ENCODE assay signal across 8 cellular contexts in the genomic region with DNA sequence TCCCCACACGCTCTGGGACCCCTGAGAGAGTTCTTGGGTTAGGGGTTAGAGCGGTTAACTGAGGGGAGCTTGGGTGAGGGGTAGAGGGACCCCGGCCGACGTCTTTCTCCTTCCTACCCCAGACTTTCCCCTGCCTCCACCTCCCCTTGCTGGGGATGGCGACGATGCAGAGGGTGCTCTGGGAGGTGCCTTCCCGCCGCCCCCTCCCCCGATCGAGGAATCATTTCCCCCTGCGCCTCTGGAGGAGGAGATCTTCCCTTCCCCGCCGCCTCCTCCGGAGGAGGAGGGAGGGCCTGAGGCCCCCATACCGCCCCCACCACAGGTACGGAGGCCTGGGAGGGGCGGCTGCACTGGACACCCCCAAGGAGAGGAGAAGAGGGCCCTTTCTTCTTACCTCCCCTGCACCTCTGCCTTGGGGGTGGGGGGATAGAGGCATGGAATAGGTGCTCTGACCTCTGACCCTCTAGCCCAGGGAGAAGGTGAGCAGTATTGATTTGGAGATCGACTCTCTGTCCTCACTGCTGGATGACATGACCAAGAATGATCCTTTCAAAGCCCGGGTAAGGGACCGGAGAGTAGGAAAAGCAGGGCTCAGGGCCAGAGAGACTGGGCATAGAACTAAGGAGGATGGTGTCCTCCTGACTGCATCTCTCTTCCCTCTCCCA. TPM values are rescaled to one million over a fixed set of nuclear protein-coding genes. Genes with fewer than 3 reads are reported as not detected.
DNase-seq lines count a peak whose midpoint lies in the region; ATAC-seq and TF ChIP-seq lines count a peak whose summit lies in the region.

No MANE protein-coding gene starts in this region.

- POLR2A ChIA-PET in MCF 10A (lab: Yijun Ruan, JAX), result interaction anchor here (0.6 to 1.6 kb wide), 11 partner anchors 8 to 119 kb away, joined by 3 to 8 read pairs (median 4); partner anchors contain the start of gene GSTK1

- TF ChIP-seq EP300 in upper lobe of left lung (IDR thresholded peaks at IDR 0.05), result no peak

- TF ChIP-seq CTCF in MCF 10A (IDR thresholded peaks at IDR 0.05; ENCODE audit: unreplicated experiment) (no peak), upper lobe of left lung (IDR thresholded peaks at IDR 0.05) (no peak)

- CTCF ChIA-PET in activated naive CD4-positive, alpha-beta T cell treated with anti-CD3 and anti-CD28 coated beads, Interleukin-2, amount 10 ng/mL, durations not matched to agents 7 days and 5 days (lab: Charles Lee), result no interaction called here
- CTCF ChIA-PET in MCF 10A (lab: Yijun Ruan, JAX), result interaction anchor here (0.6 to 3.5 kb wide), 5 partner anchors 13 to 148 kb away, joined by 3 to 31 read pairs (median 3); no protein-coding TSS in a partner anchor

- peak overlapping the region; percentile 69 for H3K27ac Mint-ChIP-seq in activated naive CD4-positive, alpha-beta T cell treated with anti-CD3 and anti-CD28 coated beads, Interleukin-2, amount 10 ng/mL, durations not matched to agents 7 days and 5 days
- H3K27ac Mint-ChIP-seq in MCF 10A (ENCODE audit: low read depth, unreplicated experiment), result peak overlapping the region; percentile 29
- no peak overlapping the region for H3K27ac Mint-ChIP-seq in memory B cell

- no peak for TF ChIP-seq POLR2A in upper lobe of left lung (IDR thresholded peaks at IDR 0.05)

- intact Hi-C loops in MCF 10A (cut with micrococcal nuclease), result loop anchor here (5.0 kb wide), 1 partner anchor 520 kb away; the partner anchor contains the start of gene TCAF1

- H3K4me1 ChIP-seq in upper lobe of left lung, result peaks cover 60 to 84% (median 67%) of the 10 kb centered on the region in 4 donors

- DNase-seq in activated naive CD4-positive, alpha-beta T cell treated with anti-CD3 and anti-CD28 coated beads, Interleukin-2, amount 10 ng/mL, durations not matched to agents 7 days and 5 days, result no peak
- DNase-seq in activated naive CD4-positive, alpha-beta T cell treated with Interleukin-2 at 50 U/mL for 16 hours, result no peak
- DNase-seq in MCF 10A (ENCODE audit: unreplicated experiment) (no peak), memory B cell (ENCODE audit: low spot score in 2 of 2) (no peak), upper lobe of left lung (no peak), HUDEP-2 (lab: John Stamatoyannopoulos, UW; ENCODE audit: unreplicated experiment in 76 of 76) (no peak), NCI-H446 treated with DMSO at 0.1 percent for 48 hours (lab: John Stamatoyannopoulos, UW) (no peak)

- peak overlapping the region; percentile 67 for H3K4me3 Mint-ChIP-seq in activated naive CD4-positive, alpha-beta T cell treated with anti-CD3 and anti-CD28 coated beads, Interleukin-2, amount 10 ng/mL, durations not matched to agents 7 days and 5 days
- H3K4me3 Mint-ChIP-seq in MCF 10A (ENCODE audit: unreplicated experiment), result peak overlapping the region; percentile 77
- H3K4me3 Mint-ChIP-seq in memory B cell, result peak overlapping the region; percentile 57

- TSS peak; percentile 46 for BruUV-seq in MCF 10A (replicated peaks; lab: Mats Ljungman, UMichigan)

- ATAC-seq in memory B cell (ENCODE audit: low read depth) (no peak), upper lobe of left lung (ENCODE audit: low FRiP score in 2 of 2) (no peak), HG03354 (IDR thresholded peaks at IDR 0.05; ENCODE audit: poor library complexity, severe bottlenecking, unreplicated experiment) (no peak)

- H3K27ac ChIP-seq in upper lobe of left lung, result peak overlapping the region; percentile 97 to 99 (median 98)

- no peaks in the 10 kb centered on the region for H3K9me3 Mint-ChIP-seq in activated naive CD4-positive, alpha-beta T cell treated with anti-CD3 and anti-CD28 coated beads, Interleukin-2, amount 10 ng/mL, durations not matched to agents 7 days and 5 days
- no peaks in the 10 kb centered on the region for H3K9me3 Mint-ChIP-seq in MCF 10A (ENCODE audit: unreplicated experiment)
- H3K9me3 Mint-ChIP-seq in memory B cell, result no peaks in the 10 kb centered on the region

- H3K4me1 Mint-ChIP-seq in activated naive CD4-positive, alpha-beta T cell treated with anti-CD3 and anti-CD28 coated beads, Interleukin-2, amount 10 ng/mL, durations not matched to agents 7 days and 5 days, result peaks cover 25% of the 10 kb centered on the region
- H3K4me1 Mint-ChIP-seq in MCF 10A (ENCODE audit: insufficient read depth, unreplicated experiment) (peaks cover 30% of the 10 kb centered on the region), memory B cell (peaks cover 10% of the 10 kb centered on the region)

- H3K9me3 ChIP-seq in upper lobe of left lung, result no peaks in the 10 kb centered on the region

- H3K36me3 ChIP-seq in upper lobe of left lung, result peaks cover 0 to 22% (median 7%) of the 10 kb centered on the region in 4 donors

- H3K4me3 ChIP-seq in upper lobe of left lung, result peak overlapping the region; percentile 89 to 99 (median 95)

- H3K36me3 Mint-ChIP-seq in activated naive CD4-positive, alpha-beta T cell treated with anti-CD3 and anti-CD28 coated beads, Interleukin-2, amount 10 ng/mL, durations not matched to agents 7 days and 5 days, result peaks cover 7% of the 10 kb centered on the region
- H3K36me3 Mint-ChIP-seq in MCF 10A (ENCODE audit: insufficient read depth, unreplicated experiment) (peaks cover 16% of the 10 kb centered on the region), memory B cell (no peaks in the 10 kb centered on the region)

- WGBS in upper lobe of left lung, 2 donors, result 47 to 50% methylated on average over 7 to 21 of the region's 21 CpGs

- no peaks in the 10 kb centered on the region for H3K27me3 Mint-ChIP-seq in activated naive CD4-positive, alpha-beta T cell treated with anti-CD3 and anti-CD28 coated beads, Interleukin-2, amount 10 ng/mL, durations not matched to agents 7 days and 5 days
- no peaks in the 10 kb centered on the region for H3K27me3 Mint-ChIP-seq in MCF 10A (ENCODE audit: insufficient read depth, unreplicated experiment)
- no peaks in the 10 kb centered on the region for H3K27me3 Mint-ChIP-seq in memory B cell

- H3K27me3 ChIP-seq in upper lobe of left lung, result no peaks in the 10 kb centered on the region

RNA-seq across cellular contexts. Expression of gene ZYX, which starts 1.1 kb away (rescaled TPM):
- total RNA-seq in MCF 10A (2022) (168 and 260 TPM in 2 replicates), upper lobe of left lung (100 to 1,000 TPM in 5 of 6 donors, 10 to 100 TPM in 1; 44.6 to 345 (median 222) TPM)

RNA-seq across cellular contexts. Expression of gene FAM131B, which starts 19.7 kb away (rescaled TPM):
- total RNA-seq in MCF 10A (2022), result 0.19 and 0.25 TPM in 2 replicates
- total RNA-seq in upper lobe of left lung, result 1 to 10 TPM in 1 of 6 donors, under 1 TPM in 4, not detected in 1; 0.59 to 5.7 (median 0.67) TPM

RNA-seq across cellular contexts. Expression of gene EPHA1, which starts 26.4 kb away (rescaled TPM):
- total RNA-seq in MCF 10A (2022), result 0.89 and 1.2 TPM in 2 replicates
- total RNA-seq in upper lobe of left lung, result 10 to 100 TPM in 4 of 6 donors, 1 to 10 TPM in 2; 5.3 to 18.9 (median 13.0) TPM
